Comparison of ENCODE assay signal across 7 cellular contexts in the genomic region with DNA sequence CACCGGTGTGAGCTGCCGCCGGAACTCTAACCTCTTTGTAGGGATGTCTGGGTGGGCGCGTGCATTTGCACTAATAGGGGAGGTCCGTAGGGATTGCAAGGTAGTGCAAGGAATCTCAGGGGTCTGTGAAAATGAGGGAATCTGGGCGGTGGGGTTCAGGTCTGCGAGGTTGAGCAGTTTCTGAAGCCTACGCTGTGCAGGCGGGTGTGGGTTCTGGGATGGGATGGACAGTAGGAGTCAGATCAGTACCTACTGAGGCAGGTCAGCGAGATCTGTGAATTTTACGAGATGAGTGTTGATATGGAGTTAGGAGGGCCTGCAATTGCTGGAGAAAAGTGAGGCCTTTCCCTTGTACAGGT. TPM values are rescaled to one million over a fixed set of nuclear protein-coding genes. Genes with fewer than 3 reads are reported as not detected.
DNase-seq lines count a peak whose midpoint lies in the region; ATAC-seq, FAIRE-seq and TF ChIP-seq lines count a peak whose summit lies in the region.

No MANE protein-coding gene starts in this region.

- H3K4me3 ChIP-seq in iPS-20b (ENCODE audit: low read length) (peak overlapping the region; percentile 74), suprapubic skin (peak overlapping the region; percentile 49)

- no peak for TF ChIP-seq CTCF in suprapubic skin (IDR thresholded peaks at IDR 0.05)

- no peak overlapping the region for H3K27ac ChIP-seq in iPS-20b (ENCODE audit: low read length)
- peak overlapping the region; percentile 89 for H3K27ac ChIP-seq in suprapubic skin

- H3K27ac Mint-ChIP-seq in activated naive CD4-positive, alpha-beta T cell treated with anti-CD3 and anti-CD28 coated beads, Interleukin-2, amount 50 U/mL, for 72 hours = peak overlapping the region; percentile 31 to 80

- peaks cover 19% of the 10 kb centered on the region for H3K4me1 ChIP-seq in iPS-20b (ENCODE audit: insufficient read depth, low read length)
- peaks cover 54% of the 10 kb centered on the region for H3K4me1 ChIP-seq in suprapubic skin

- peaks cover 0 to 5% of the 10 kb centered on the region in 2 donors for H3K36me3 Mint-ChIP-seq in activated naive CD4-positive, alpha-beta T cell treated with anti-CD3 and anti-CD28 coated beads, Interleukin-2, amount 50 U/mL, for 72 hours

- no peak for TF ChIP-seq EP300 in suprapubic skin (IDR thresholded peaks at IDR 0.05)

- H3K27me3 ChIP-seq in iPS-20b (ENCODE audit: insufficient read depth, low read length) (no peaks in the 10 kb centered on the region), suprapubic skin (no peaks in the 10 kb centered on the region)

- no peak for FAIRE-seq in RCC 7860 (lab: Jason Lieb, UNC)

- H3K9ac ChIP-seq in iPS-20b (ENCODE audit: low read depth, low read length) = peak overlapping the region; percentile 1; the same call in 1 of the 2 replicates

- 0% methylated on average over 12 of the region's 12 CpGs for WGBS in suprapubic skin

- H3K9me3 ChIP-seq in iPS-20b (ENCODE audit: insufficient read depth, low read depth, low read length) (no peaks in the 10 kb centered on the region), suprapubic skin (no peaks in the 10 kb centered on the region)

- peak; percentile 1 for ATAC-seq in HG02759 (IDR thresholded peaks at IDR 0.05; ENCODE audit: unreplicated experiment)
- peak; percentile 3 to 6 for ATAC-seq in activated naive CD4-positive, alpha-beta T cell treated with anti-CD3 and anti-CD28 coated beads, Interleukin-2, amount 50 U/mL, for 72 hours

- no peaks in the 10 kb centered on the region for H3K9me3 Mint-ChIP-seq in activated naive CD4-positive, alpha-beta T cell treated with anti-CD3 and anti-CD28 coated beads, Interleukin-2, amount 50 U/mL, for 72 hours

- no peak for TF ChIP-seq POLR2A in suprapubic skin (IDR thresholded peaks at IDR 0.05)

- H3K36me3 ChIP-seq in iPS-20b (ENCODE audit: insufficient read depth, low read depth, low read length) (no peaks in the 10 kb centered on the region), suprapubic skin (no peaks in the 10 kb centered on the region)

- no peak for DNase-seq in activated naive CD4-positive, alpha-beta T cell treated with anti-CD3 and anti-CD28 coated beads, Interleukin-2, amount 50 U/mL, for 72 hours (ENCODE audit: low spot score in 2 of 2)
- DNase-seq in suprapubic skin (ENCODE audit: low spot score in 2 of 2) = no peak
- no peak for DNase-seq in LoVo (ENCODE audit: low spot score)
- no peak for DNase-seq in RCC 7860 (ENCODE audit: low spot score)
- DNase-seq in cortex of kidney (lab: John Stamatoyannopoulos, UW) = no peak

RNA-seq across cellular contexts. Expression of gene ATOSB, which starts 0.9 kb away (rescaled TPM):
- total RNA-seq in activated naive CD4-positive, alpha-beta T cell treated with anti-CD3 and anti-CD28 coated beads, Interleukin-2, amount 50 U/mL, for 72 hours = 10 to 100 TPM in 1 of 2 donors, 1 to 10 TPM in 1; 6.9 to 19.9 TPM
- total RNA-seq in suprapubic skin = 10 to 100 TPM; 16.0 to 21.9 (median 21.4) TPM

RNA-seq across cellular contexts. Expression of gene STOML2, which starts 13.6 kb away (rescaled TPM):
- 100 to 1,000 TPM; 151 to 216 TPM for total RNA-seq in activated naive CD4-positive, alpha-beta T cell treated with anti-CD3 and anti-CD28 coated beads, Interleukin-2, amount 50 U/mL, for 72 hours
- 10 to 100 TPM; 48.8 to 99.2 (median 91.1) TPM for total RNA-seq in suprapubic skin

RNA-seq across cellular contexts. Expression of gene PIGO, which starts 20.1 kb away (rescaled TPM):
- total RNA-seq in activated naive CD4-positive, alpha-beta T cell treated with anti-CD3 and anti-CD28 coated beads, Interleukin-2, amount 50 U/mL, for 72 hours = 10 to 100 TPM; 13.0 to 20.3 TPM
- total RNA-seq in suprapubic skin = 10 to 100 TPM; 14.5 to 26.3 (median 23.1) TPM

RNA-seq across cellular contexts. Expression of gene FANCG, which starts 36.8 kb away (rescaled TPM):
- total RNA-seq in activated naive CD4-positive, alpha-beta T cell treated with anti-CD3 and anti-CD28 coated beads, Interleukin-2, amount 50 U/mL, for 72 hours = 100 to 1,000 TPM; 114 to 194 TPM
- 10 to 100 TPM; 24.2 to 39.7 (median 28.3) TPM for total RNA-seq in suprapubic skin

RNA-seq across cellular contexts. Expression of gene VCP, which starts 44.1 kb away (rescaled TPM):
- 100 to 1,000 TPM; 208 to 305 TPM for total RNA-seq in activated naive CD4-positive, alpha-beta T cell treated with anti-CD3 and anti-CD28 coated beads, Interleukin-2, amount 50 U/mL, for 72 hours
- 100 to 1,000 TPM; 128 to 187 (median 159) TPM for total RNA-seq in suprapubic skin
